8 cellular contexts compared by ENCODE assay signal in genomic region chr3:57974796-57975388, GRCh38. TPM values are rescaled to one million over a fixed set of nuclear protein-coding genes. Genes with fewer than 3 reads are reported as not detected.
DNase-seq lines count a peak whose midpoint lies in the region; ATAC-seq and TF ChIP-seq lines count a peak whose summit lies in the region.

No MANE protein-coding gene starts in this region.

- TF ChIP-seq CTCF in foreskin keratinocyte (conservative IDR thresholded peaks at IDR 0.05): no peak
- TF ChIP-seq CTCF in psoas muscle (IDR thresholded peaks at IDR 0.05): no peak
- no peak for TF ChIP-seq CTCF in natural killer cell (IDR thresholded peaks at IDR 0.05)

- no peaks in the 10 kb centered on the region for H3K36me3 Mint-ChIP-seq in activated T-helper 17 cell treated with anti-CD3 and anti-CD28 coated beads, Interleukin-2, amount 50 U/mL, for 72 hours (ENCODE audit: low read depth)
- H3K36me3 Mint-ChIP-seq in natural killer cell: no peaks in the 10 kb centered on the region

- peak; percentile 48 for ATAC-seq in foreskin keratinocyte
- peak in 3 of 4 donors; percentile 51 to 61 (median 56) for ATAC-seq in psoas muscle
- ATAC-seq in activated T-helper 17 cell treated with anti-CD3 and anti-CD28 coated beads, Interleukin-2, amount 50 U/mL, for 72 hours (replicated peaks): no peak
- no peak for ATAC-seq in natural killer cell

- peak overlapping the region; percentile 34 for H3K27ac ChIP-seq in foreskin keratinocyte
- H3K27ac ChIP-seq in psoas muscle: no peak overlapping the region

- no peak overlapping the region for H3K4me3 Mint-ChIP-seq in activated T-helper 17 cell treated with anti-CD3 and anti-CD28 coated beads, Interleukin-2, amount 50 U/mL, for 72 hours
- H3K4me3 Mint-ChIP-seq in natural killer cell: no peak overlapping the region

- no peaks in the 10 kb centered on the region for H3K36me3 ChIP-seq in psoas muscle (ENCODE audit: insufficient read depth in 1 of 2, low read depth in 1 of 2)

- no peak overlapping the region for H3K4me3 ChIP-seq in psoas muscle

- H3K27ac Mint-ChIP-seq in activated T-helper 17 cell treated with anti-CD3 and anti-CD28 coated beads, Interleukin-2, amount 50 U/mL, for 72 hours: no peak overlapping the region
- H3K27ac Mint-ChIP-seq in natural killer cell: no peak overlapping the region

- no peaks in the 10 kb centered on the region for H3K27me3 ChIP-seq in foreskin keratinocyte
- H3K27me3 ChIP-seq in psoas muscle (ENCODE audit: insufficient read depth in 3 of 3, low read length in 2 of 3): no peaks in the 10 kb centered on the region

- 47 to 55% (median 53%) methylated on average over 6 of the region's 6 CpGs for WGBS in psoas muscle, 3 donors

- peaks cover 53% of the 10 kb centered on the region for H3K4me1 ChIP-seq in foreskin keratinocyte
- H3K4me1 ChIP-seq in psoas muscle: no peaks in the 10 kb centered on the region

- H3K9me3 Mint-ChIP-seq in activated T-helper 17 cell treated with anti-CD3 and anti-CD28 coated beads, Interleukin-2, amount 50 U/mL, for 72 hours: no peaks in the 10 kb centered on the region
- H3K9me3 Mint-ChIP-seq in natural killer cell: no peaks in the 10 kb centered on the region

- in situ Hi-C loops in SK-MEL-5 (cut with HindIII; ENCODE audit: low pct_unique_long_range_greater_than_20kb, low sequenced_read_pairs): no loop called here

- DNase-seq in ELR (ENCODE audit: low read depth) (peak; percentile 99), SK-MEL-5 (ENCODE audit: low read depth, low spot score) (peak; percentile 73), foreskin keratinocyte (peak; percentile 92 to 95), psoas muscle (no peak), ureter (ENCODE audit: low spot score) (no peak), natural killer cell (no peak), AML-193 (lab: John Stamatoyannopoulos, UW) (no peak)

- intact Hi-C loops in psoas muscle (cut with DNase I) (no loop called here), natural killer cell (cut with micrococcal nuclease) (no loop called here)

- peaks cover 4% of the 10 kb centered on the region for H3K4me1 Mint-ChIP-seq in activated T-helper 17 cell treated with anti-CD3 and anti-CD28 coated beads, Interleukin-2, amount 50 U/mL, for 72 hours
- H3K4me1 Mint-ChIP-seq in natural killer cell: peaks cover 0 to 10% of the 10 kb centered on the region in 2 donors

- H3K27me3 Mint-ChIP-seq in activated T-helper 17 cell treated with anti-CD3 and anti-CD28 coated beads, Interleukin-2, amount 50 U/mL, for 72 hours: no peaks in the 10 kb centered on the region
- no peaks in the 10 kb centered on the region for H3K27me3 Mint-ChIP-seq in natural killer cell (ENCODE audit: low read depth in 2 of 2)

- H3K9me3 ChIP-seq in psoas muscle: no peaks in the 10 kb centered on the region

RNA-seq across cellular contexts. Expression of gene FLNB, which starts 33.3 kb away (rescaled TPM):
- total RNA-seq in SK-MEL-5 (2014; rRNA removed; shearing (Covaris generic)): 20.7 and 23.6 TPM in 2 replicates
- 11.2 and 13.1 TPM in 2 replicates for polyA plus RNA-seq in SK-MEL-5 (2015; cell fraction: cytosol; rRNA removed)
- polyA plus RNA-seq in SK-MEL-5 (2015; cell fraction: nucleus; rRNA removed): 15.9 and 22.7 TPM in 2 replicates
- total RNA-seq in foreskin keratinocyte (399 and 593 TPM in 2 replicates), psoas muscle (10 to 100 TPM; 11.6 to 17.9 (median 15.4) TPM), ureter (303 TPM), natural killer cell (10 to 100 TPM; 24.6 to 30.8 (median 26.6) TPM)
- polyA plus RNA-seq in foreskin keratinocyte (317 and 485 TPM in 2 replicates), psoas muscle (10 to 100 TPM in 2 of 3 donors, 1 to 10 TPM in 1; 6.4 to 14.7 (median 11.0) TPM)
- total RNA-seq in activated T-helper 17 cell treated with anti-CD3 and anti-CD28 coated beads, Interleukin-2, amount 50 U/mL, for 72 hours: 10 to 100 TPM; 22.5 to 23.6 TPM

Comparison
In these comparisons a context has a peak if more than half of its experiments do, and no peak if none do; other contexts are left out.
1. DNase-seq: peak in ELR (single experiment), SK-MEL-5 (single experiment) and foreskin keratinocyte (2 of 2); none in psoas muscle (0 of 2), ureter (single experiment), natural killer cell (single experiment) and AML-193 (0 of 2).
2. ATAC-seq: peak in foreskin keratinocyte (single experiment) and psoas muscle (3 of 4); none in activated T-helper 17 cell treated with anti-CD3 and anti-CD28 coated beads, Interleukin-2, amount 50 U/mL, for 72 hours (single experiment) and natural killer cell (0 of 3).